11 cellular contexts compared by ENCODE assay signal in the genomic region with DNA sequence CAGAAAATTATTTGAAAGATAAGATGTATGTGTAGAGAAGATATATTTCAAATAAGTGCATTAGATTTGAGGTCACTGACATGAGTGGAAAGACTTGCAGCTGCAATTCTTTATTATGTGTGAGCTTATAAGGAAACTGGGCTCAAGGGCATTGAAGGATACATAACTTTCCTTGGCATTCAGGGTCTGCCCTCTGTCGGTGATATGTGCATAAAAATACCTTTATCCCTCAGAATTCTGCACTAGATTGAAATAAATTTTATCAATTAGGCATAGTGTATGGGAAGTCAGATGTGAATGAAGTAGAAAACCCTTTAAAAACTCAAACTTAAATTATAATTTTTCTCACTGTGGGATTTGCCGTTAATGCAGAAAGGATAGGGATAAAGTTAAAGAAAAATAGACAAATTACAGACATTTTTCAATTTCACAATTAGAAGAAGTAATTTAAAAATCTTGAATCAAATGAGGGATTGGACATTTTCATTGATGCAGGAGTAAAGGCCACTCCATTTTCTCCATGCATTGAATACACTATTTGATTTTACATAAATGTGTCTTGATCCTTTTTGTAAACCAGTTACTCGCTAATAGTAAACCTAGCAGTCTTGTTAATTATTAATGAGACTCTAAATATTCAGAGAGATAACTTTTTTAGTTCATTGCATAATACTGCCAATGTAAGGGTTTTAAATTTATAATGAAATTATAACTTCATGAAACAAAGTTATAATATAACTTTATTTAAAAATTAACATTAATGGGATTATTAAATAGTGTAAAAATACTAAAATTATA. TPM values are rescaled to one million over a fixed set of nuclear protein-coding genes. Genes with fewer than 3 reads are reported as not detected.
DNase-seq lines count a peak whose midpoint lies in the region; ATAC-seq and TF ChIP-seq lines count a peak whose summit lies in the region.
"Had no signal": no experiment of that assay in that cellular context is flagged by ENCODE, and none has a peak within 500 bp of the region (broad histone marks: within the 10 kb centered on the region; RNA-seq: fewer than 3 reads in every experiment).

No MANE protein-coding gene starts in this region.

- H3K4me1 ChIP-seq in left ventricle myocardium inferior (no peaks in the 10 kb centered on the region), right cardiac atrium (ENCODE audit: control insufficient read depth, insufficient read depth, low read length) (peaks cover 1% of the 10 kb centered on the region), sigmoid colon (no peaks in the 10 kb centered on the region)

- H3K4me3 ChIP-seq in left ventricle myocardium inferior (no peak overlapping the region), right cardiac atrium (ENCODE audit: low read length) (no peak overlapping the region), SK-N-MC (no peak overlapping the region), fibroblast of pulmonary artery (replicated peaks; ENCODE audit: low read depth, low read length) (no peak overlapping the region), sigmoid colon (no peak overlapping the region)

- H3K9me3 ChIP-seq in left ventricle myocardium inferior (replicated peaks) (no peaks in the 10 kb centered on the region), right cardiac atrium (ENCODE audit: control insufficient read depth, low read length) (no peaks in the 10 kb centered on the region), SK-N-MC (ENCODE audit: low read depth, low read length) (no peaks in the 10 kb centered on the region), sigmoid colon (no peaks in the 10 kb centered on the region)

- H3K27ac ChIP-seq in left ventricle myocardium inferior (replicated peaks) (no peak overlapping the region), right cardiac atrium (ENCODE audit: low read length) (no peak overlapping the region), SK-N-MC (no peak overlapping the region), sigmoid colon (no peak overlapping the region)

- no peak for TF ChIP-seq EP300 in sigmoid colon (IDR thresholded peaks at IDR 0.05)

- WGBS in right cardiac atrium, result 70% methylated on average over 3 of the region's 3 CpGs
- WGBS in sigmoid colon, 2 donors, result 60 to 66% methylated on average over 3 of the region's 3 CpGs

- H3K9ac ChIP-seq in SK-N-MC (ENCODE audit: insufficient read length), result no peak overlapping the region

- DNase-seq in left ventricle myocardium inferior (no peak), right cardiac atrium (no peak), SK-N-MC (ENCODE audit: low read depth, low spot score) (peak; percentile 12), fibroblast of pulmonary artery (ENCODE audit: low read depth) (peak; percentile 42), sigmoid colon (no peak), nucleus accumbens (lab: John Stamatoyannopoulos, UW) (no peak), CD1c-positive myeloid dendritic cell (ENCODE audit: extremely low spot score) (no peak)
- DNase-seq in activated CD4-positive, alpha-beta T cell treated with anti-CD3 and anti-CD28 coated beads, Interleukin-2, amount 50 U/mL, for 4 hours, result no peak
- DNase-seq: activated naive CD4-positive, alpha-beta T cell; CD4-positive, alpha-beta memory T cell had no signal

- ATAC-seq in right cardiac atrium, result no peak
- ATAC-seq: naive thymus-derived CD8-positive, alpha-beta T cell had no signal

- TF ChIP-seq POLR2A in sigmoid colon (IDR thresholded peaks at IDR 0.05), result no peak

- intact Hi-C loops in left ventricle myocardium inferior (cut with micrococcal nuclease) (no loop called here), right cardiac atrium (cut with DNase I) (no loop called here), sigmoid colon (cut with DNase I) (no loop called here)

- H3K36me3 ChIP-seq in left ventricle myocardium inferior (no peaks in the 10 kb centered on the region), SK-N-MC (ENCODE audit: insufficient read depth, low read length) (no peaks in the 10 kb centered on the region), sigmoid colon (no peaks in the 10 kb centered on the region)

- TF ChIP-seq CTCF in left ventricle myocardium inferior (IDR thresholded peaks at IDR 0.05; ENCODE audit: borderline replicate concordance), result peak; percentile 37
- TF ChIP-seq CTCF in fibroblast of pulmonary artery (IDR thresholded peaks at IDR 0.05; ENCODE audit: low read length, missing control alignments), result peak; percentile 43
- no peak for TF ChIP-seq CTCF in sigmoid colon (IDR thresholded peaks at IDR 0.05)

- H3K27me3 ChIP-seq in left ventricle myocardium inferior (ENCODE audit: low read depth) (no peaks in the 10 kb centered on the region), right cardiac atrium (ENCODE audit: control insufficient read depth, insufficient read depth) (no peaks in the 10 kb centered on the region), sigmoid colon (no peaks in the 10 kb centered on the region)

RNA-seq across cellular contexts. Expression of a gene that starts 21.0 kb away (rescaled TPM):
- 10.6 TPM for total RNA-seq in left ventricle myocardium inferior
- total RNA-seq in right cardiac atrium, result 1 to 10 TPM; 2.9 to 9.7 (median 7.4) TPM
- polyA plus RNA-seq in right cardiac atrium, result 7.0 TPM
- under 1 TPM in 1 of 4 donors, not detected in 3; 0.36 TPM for total RNA-seq in sigmoid colon
- not detected for polyA plus RNA-seq in sigmoid colon
- total RNA-seq: CD4-positive, alpha-beta memory T cell; naive thymus-derived CD8-positive, alpha-beta T cell had no signal
- polyA plus RNA-seq: CD4-positive, alpha-beta memory T cell; naive thymus-derived CD8-positive, alpha-beta T cell had no signal

Comparison
In these comparisons a context has a peak if more than half of its experiments do, and no peak if none do; other contexts are left out.
1. DNase-seq: peak in SK-N-MC (single experiment) and fibroblast of pulmonary artery (single experiment); none in left ventricle myocardium inferior (single experiment), right cardiac atrium (0 of 3), sigmoid colon (single experiment), activated CD4-positive, alpha-beta T cell treated with anti-CD3 and anti-CD28 coated beads, Interleukin-2, amount 50 U/mL, for 4 hours (0 of 2), nucleus accumbens (0 of 56) and CD1c-positive myeloid dendritic cell (single experiment).
2. CTCF ChIP-seq: peak in left ventricle myocardium inferior (single experiment) and fibroblast of pulmonary artery (single experiment); none in sigmoid colon (0 of 4).